Comparison of ENCODE assay signal across 8 cellular contexts in the genomic region with DNA sequence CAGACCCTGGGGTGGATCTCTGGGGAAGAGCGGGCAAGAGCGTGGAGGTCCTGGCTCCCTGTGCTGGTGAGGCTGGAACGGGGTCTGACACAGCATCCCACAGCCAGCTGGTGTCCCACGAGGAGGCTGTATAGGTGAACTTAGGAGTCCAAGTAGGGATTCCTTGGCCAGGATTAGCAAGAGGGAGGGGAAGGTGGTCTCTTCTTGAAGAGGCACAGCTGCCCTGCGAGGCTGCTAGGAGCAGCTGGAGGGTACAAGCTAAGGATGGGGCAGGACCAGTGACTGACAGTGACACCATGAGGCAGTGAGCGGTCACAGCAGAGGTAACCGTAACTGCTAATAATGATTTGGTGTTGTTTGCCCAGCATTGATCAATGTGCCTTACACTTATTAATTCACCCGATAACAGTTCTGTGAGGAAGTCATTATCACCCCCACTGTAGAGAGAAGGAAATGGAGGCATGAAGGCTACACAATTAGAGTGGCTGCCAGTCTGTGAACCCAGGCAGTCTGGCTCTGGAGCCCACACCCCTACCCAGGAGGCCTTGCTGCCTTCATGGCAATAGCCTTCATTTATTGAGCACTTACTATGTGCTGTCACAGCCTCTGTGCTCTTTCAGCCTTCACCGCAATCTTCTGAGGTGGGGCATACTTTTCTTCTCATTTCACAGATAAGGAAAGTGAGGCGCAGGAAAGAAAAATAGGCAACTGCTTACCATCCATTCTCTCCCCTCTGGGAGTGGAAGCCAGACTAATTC. TPM values are rescaled to one million over a fixed set of nuclear protein-coding genes. Genes with fewer than 3 reads are reported as not detected.
A peak's percentile ranks its signal among the peaks of the same experiment; 100 is the strongest.
DNase-seq lines count a peak whose midpoint lies in the region; ATAC-seq and TF ChIP-seq lines count a peak whose summit lies in the region.

No MANE protein-coding gene starts in this region.

- H3K27ac Mint-ChIP-seq in activated T-helper 1 cell treated with anti-CD3 and anti-CD28 coated beads, Interleukin-12 subunit alpha, Interleukin-12 subunit beta, Interleukin-2, Interleukin-4 antibody, amounts not matched to agents 30 ng/mL and 10 ng/mL and 1 ng/mL, durations not matched to agents 14 hours and 24 hours and 36 hours = no peak overlapping the region

- peak; percentile 72 for TF ChIP-seq CTCF in left ventricle myocardium inferior (IDR thresholded peaks at IDR 0.05; ENCODE audit: borderline replicate concordance)

- ATAC-seq in GM18867 (IDR thresholded peaks at IDR 0.05; ENCODE audit: unreplicated experiment) (peak; percentile 82), HG03280 (IDR thresholded peaks at IDR 0.05; ENCODE audit: unreplicated experiment) (peak; percentile 88)

- no peaks in the 10 kb centered on the region for H3K9me3 Mint-ChIP-seq in activated T-helper 1 cell treated with anti-CD3 and anti-CD28 coated beads, Interleukin-12 subunit alpha, Interleukin-12 subunit beta, Interleukin-2, Interleukin-4 antibody, amounts not matched to agents 30 ng/mL and 10 ng/mL and 1 ng/mL, durations not matched to agents 14 hours and 24 hours and 36 hours

- no peak overlapping the region for H3K4me3 Mint-ChIP-seq in activated T-helper 1 cell treated with anti-CD3 and anti-CD28 coated beads, Interleukin-12 subunit alpha, Interleukin-12 subunit beta, Interleukin-2, Interleukin-4 antibody, amounts not matched to agents 30 ng/mL and 10 ng/mL and 1 ng/mL, durations not matched to agents 14 hours and 24 hours and 36 hours

- no peaks in the 10 kb centered on the region for H3K9me3 ChIP-seq in left ventricle myocardium inferior (replicated peaks)

- peaks cover 18% of the 10 kb centered on the region for H3K4me1 Mint-ChIP-seq in activated T-helper 1 cell treated with anti-CD3 and anti-CD28 coated beads, Interleukin-12 subunit alpha, Interleukin-12 subunit beta, Interleukin-2, Interleukin-4 antibody, amounts not matched to agents 30 ng/mL and 10 ng/mL and 1 ng/mL, durations not matched to agents 14 hours and 24 hours and 36 hours (ENCODE audit: low read depth)

- peak overlapping the region; percentile 88 for H3K27ac ChIP-seq in left ventricle myocardium inferior (replicated peaks)

- H3K27me3 ChIP-seq in left ventricle myocardium inferior (ENCODE audit: low read depth) = no peaks in the 10 kb centered on the region

- DNase-seq in Ammon's horn (ENCODE audit: low spot score) (peak; percentile 62), NOMO-1 treated with DMSO at 0.1 percent for 48 hours (lab: John Stamatoyannopoulos, UW; ENCODE audit: unreplicated experiment) (peak; percentile 80), left ventricle myocardium inferior (no peak)
- peak; percentile 46 for DNase-seq in activated naive CD4-positive, alpha-beta T cell treated with anti-CD3 and anti-CD28 coated beads, Interleukin-2, amount 50 U/mL, for 16 hours
- peak; percentile 56 for DNase-seq in stimulated activated CD4-positive, alpha-beta T cell treated with anti-CD3 and anti-CD28 coated beads, Interleukin-15, amount 100 ng/mL, for 24 hours
- no peak for DNase-seq in activated T-helper 1 cell treated with anti-CD3 and anti-CD28 coated beads, Interleukin-12 subunit alpha, Interleukin-12 subunit beta, Interleukin-2, Interleukin-4 antibody, amounts not matched to agents 30 ng/mL and 10 ng/mL and 1 ng/mL, durations not matched to agents 14 hours and 24 hours and 36 hours (ENCODE audit: low spot score)

- no peaks in the 10 kb centered on the region for H3K36me3 Mint-ChIP-seq in activated T-helper 1 cell treated with anti-CD3 and anti-CD28 coated beads, Interleukin-12 subunit alpha, Interleukin-12 subunit beta, Interleukin-2, Interleukin-4 antibody, amounts not matched to agents 30 ng/mL and 10 ng/mL and 1 ng/mL, durations not matched to agents 14 hours and 24 hours and 36 hours (ENCODE audit: low read depth)

- intact Hi-C loops in left ventricle myocardium inferior (cut with micrococcal nuclease) = loop anchor here (5.0 kb wide), 1 partner anchor 102 kb away; no protein-coding TSS in a partner anchor
- intact Hi-C loops in activated T-helper 1 cell treated with anti-CD3 and anti-CD28 coated beads, Interleukin-12 subunit alpha, Interleukin-12 subunit beta, Interleukin-2, Interleukin-4 antibody, amounts not matched to agents 30 ng/mL and 10 ng/mL and 1 ng/mL, durations not matched to agents 14 hours and 24 hours and 36 hours (cut with micrococcal nuclease) = loop anchor here (1.0 to 5.0 kb wide), 3 partner anchors 93 to 242 kb away; no protein-coding TSS in a partner anchor

- no peaks in the 10 kb centered on the region for H3K36me3 ChIP-seq in left ventricle myocardium inferior

- no peak overlapping the region for H3K4me3 ChIP-seq in left ventricle myocardium inferior

- H3K27me3 Mint-ChIP-seq in activated T-helper 1 cell treated with anti-CD3 and anti-CD28 coated beads, Interleukin-12 subunit alpha, Interleukin-12 subunit beta, Interleukin-2, Interleukin-4 antibody, amounts not matched to agents 30 ng/mL and 10 ng/mL and 1 ng/mL, durations not matched to agents 14 hours and 24 hours and 36 hours (ENCODE audit: insufficient read depth) = peaks cover 20% of the 10 kb centered on the region

- peaks cover 58% of the 10 kb centered on the region for H3K4me1 ChIP-seq in left ventricle myocardium inferior

RNA-seq across cellular contexts. Expression of a gene that starts 59.4 kb away (rescaled TPM):
- total RNA-seq in left ventricle myocardium inferior = 7.5 TPM
- 2.1 and 2.4 TPM in 2 replicates for total RNA-seq in activated T-helper 1 cell treated with anti-CD3 and anti-CD28 coated beads, Interleukin-12 subunit alpha, Interleukin-12 subunit beta, Interleukin-2, Interleukin-4 antibody, amounts not matched to agents 30 ng/mL and 10 ng/mL and 1 ng/mL, durations not matched to agents 14 hours and 24 hours and 36 hours

Comparison
In these comparisons a context has a peak if more than half of its experiments do, and no peak if none do; other contexts are left out.
1. DNase-seq: peak in Ammon's horn (single experiment), NOMO-1 treated with DMSO at 0.1 percent for 48 hours (single experiment), activated naive CD4-positive, alpha-beta T cell treated with anti-CD3 and anti-CD28 coated beads, Interleukin-2, amount 50 U/mL, for 16 hours (single experiment) and stimulated activated CD4-positive, alpha-beta T cell treated with anti-CD3 and anti-CD28 coated beads, Interleukin-15, amount 100 ng/mL, for 24 hours (single experiment); none in left ventricle myocardium inferior (single experiment) and activated T-helper 1 cell treated with anti-CD3 and anti-CD28 coated beads, Interleukin-12 subunit alpha, Interleukin-12 subunit beta, Interleukin-2, Interleukin-4 antibody, amounts not matched to agents 30 ng/mL and 10 ng/mL and 1 ng/mL, durations not matched to agents 14 hours and 24 hours and 36 hours (single experiment).